ENCODE assay signal across 10 cellular contexts in the genomic region with DNA sequence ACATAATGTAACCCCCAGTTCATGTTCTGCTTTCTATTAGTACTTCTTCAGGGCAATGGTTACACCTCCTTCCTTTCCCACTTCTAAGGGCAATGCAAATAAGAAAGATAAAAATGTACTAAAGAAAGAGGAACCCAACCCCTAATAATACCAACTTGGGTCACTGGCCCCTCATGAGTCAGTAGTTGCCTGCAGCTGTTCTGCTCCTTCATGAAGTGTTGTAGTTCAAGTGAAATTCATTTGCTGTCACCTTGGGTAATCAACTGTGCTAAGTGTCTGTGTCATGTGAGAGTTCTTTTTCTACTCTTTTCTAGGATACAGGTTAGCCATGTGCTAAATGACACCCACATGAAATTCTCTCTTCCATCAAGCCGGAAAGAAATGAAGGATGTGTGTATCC.
DNase-seq lines count a peak whose midpoint lies in the region; ATAC-seq, FAIRE-seq and TF ChIP-seq lines count a peak whose summit lies in the region.
"Had no signal": no experiment of that assay in that cellular context is flagged by ENCODE, and none has a peak within 500 bp of the region (broad histone marks: within the 10 kb centered on the region; RNA-seq: fewer than 3 reads in every experiment).

No MANE protein-coding gene starts in this region.

- ATAC-seq in GM21515 (IDR thresholded peaks at IDR 0.05; ENCODE audit: unreplicated experiment) (peak; percentile 80), HG03432 (IDR thresholded peaks at IDR 0.05; ENCODE audit: unreplicated experiment) (peak; percentile 89)
- ATAC-seq: sciatic nerve had no signal

- no peak for TF ChIP-seq CTCF in GM13977 (IDR thresholded peaks at IDR 0.05; ENCODE audit: extremely low read depth, insufficient read depth, missing control alignments)

- no peak for FAIRE-seq in urothelium cell line (lab: Jason Lieb, UNC)

- in situ Hi-C loops in GM13977 (cut with MboI; ENCODE audit: low pct_unique_long_range_greater_than_20kb, low sequenced_read_pairs, unreplicated experiment), result no loop called here

- DNase-seq in GM13977 (ENCODE audit: low spot score) (peak; percentile 61), ecto neural progenitor cell (ENCODE audit: low spot score) (peak; percentile 1), NCI-H774 (lab: John Stamatoyannopoulos, UW) (no peak), urothelium cell line (ENCODE audit: low spot score) (no peak), T-helper 2 cell (no peak), UCSD-AML1 (lab: John Stamatoyannopoulos, UW; ENCODE audit: unreplicated experiment) (no peak)
- DNase-seq: aorta had no signal

Comparison
In these comparisons a context has a peak if more than half of its experiments do, and no peak if none do; other contexts are left out.
1. DNase-seq: peak in GM13977 (single experiment) and ecto neural progenitor cell (single experiment); none in NCI-H774 (single experiment), urothelium cell line (single experiment), T-helper 2 cell (0 of 5) and UCSD-AML1 (single experiment).